ENCODE assay signal across 19 cellular contexts in genomic region chr14:57831981-57832380, GRCh38. TPM values are rescaled to one million over a fixed set of nuclear protein-coding genes. Genes with fewer than 3 reads are reported as not detected.
DNase-seq lines count a peak whose midpoint lies in the region; ATAC-seq, FAIRE-seq and TF ChIP-seq lines count a peak whose summit lies in the region.
"Had no signal": no experiment of that assay in that cellular context is flagged by ENCODE, and none has a peak within 500 bp of the region (broad histone marks: within the 10 kb centered on the region; RNA-seq: fewer than 3 reads in every experiment).

No MANE protein-coding gene starts in this region.

- no peak overlapping the region for H2AK5ac ChIP-seq in mesenchymal stem cell (ENCODE audit: low read length, severe bottlenecking)

- no peak overlapping the region for H3K23ac ChIP-seq in mesenchymal stem cell (ENCODE audit: low read length in 2 of 2)

- H2BK120ac ChIP-seq in mesenchymal stem cell (ENCODE audit: low read depth, low read length): no peak overlapping the region

- peak overlapping the region; percentile 59 for H2AFZ ChIP-seq in Karpas-422 (ENCODE audit: low read length)
- H2AFZ ChIP-seq in mesenchymal stem cell (ENCODE audit: low read depth, low read length): no peak overlapping the region

- no peaks in the 10 kb centered on the region for H3K9me2 ChIP-seq in Karpas-422 (replicated peaks; ENCODE audit: insufficient read depth, low read length)
- H3K9me2 ChIP-seq: SK-N-SH had no signal

- intact Hi-C loops in body of pancreas (cut with DNase I): no loop called here

- no peak overlapping the region for H2BK15ac ChIP-seq in mesenchymal stem cell (ENCODE audit: low read depth, poor library complexity, severe bottlenecking)

- TF ChIP-seq CTCF in bronchial epithelial cell (IDR thresholded peaks at IDR 0.05; ENCODE audit: insufficient read depth, low read length, severe bottlenecking) (no peak), body of pancreas (IDR thresholded peaks at IDR 0.05) (no peak)

- TF ChIP-seq POLR2A in body of pancreas (IDR thresholded peaks at IDR 0.05): no peak

- peak; percentile 50 for ATAC-seq in GM19463 (IDR thresholded peaks at IDR 0.05; ENCODE audit: unreplicated experiment)
- no peak for ATAC-seq in body of pancreas
- ATAC-seq: foreskin keratinocyte, HepG2 had no signal

- no peak overlapping the region for H2BK5ac ChIP-seq in mesenchymal stem cell (ENCODE audit: low read depth, low read length, poor library complexity, severe bottlenecking)

- no peak overlapping the region for H3K27ac ChIP-seq in Karpas-422 (ENCODE audit: low read length)
- peak overlapping the region; percentile 75 for H3K27ac ChIP-seq in mesenchymal stem cell (ENCODE audit: low read length, poor library complexity, severe bottlenecking)
- no peak overlapping the region for H3K27ac ChIP-seq in body of pancreas
- H3K27ac ChIP-seq: foreskin keratinocyte, right atrium auricular region had no signal

- H3K14ac ChIP-seq in mesenchymal stem cell (ENCODE audit: low read length in 2 of 2): no peak overlapping the region

- H4K91ac ChIP-seq in mesenchymal stem cell (ENCODE audit: low read length): no peak overlapping the region

- no peaks in the 10 kb centered on the region for H4K20me1 ChIP-seq in Karpas-422 (ENCODE audit: insufficient read depth, low read depth, low read length)

- WGBS in mesenchymal stem cell: 9% methylated on average over 5 of the region's 5 CpGs
- WGBS in body of pancreas, 2 donors: 15 to 22% methylated on average over 5 of the region's 5 CpGs

- no peaks in the 10 kb centered on the region; the same call in 1 of the 2 replicates for H3K4me1 ChIP-seq in Karpas-422 (ENCODE audit: low read length)
- peaks cover 4% of the 10 kb centered on the region for H3K4me1 ChIP-seq in mesenchymal stem cell (ENCODE audit: control insufficient read depth, insufficient read depth, low read depth, low read length)
- no peaks in the 10 kb centered on the region for H3K4me1 ChIP-seq in body of pancreas
- H3K4me1 ChIP-seq: Caco-2 had no signal

- no peak overlapping the region for H4K8ac ChIP-seq in mesenchymal stem cell (ENCODE audit: low read length)

- no peaks in the 10 kb centered on the region for H3K79me1 ChIP-seq in mesenchymal stem cell (replicated peaks; ENCODE audit: low read length, poor library complexity, severe bottlenecking)

- no peaks in the 10 kb centered on the region for H3K9me3 ChIP-seq in Karpas-422 (ENCODE audit: low read length)
- no peaks in the 10 kb centered on the region for H3K9me3 ChIP-seq in mesenchymal stem cell (ENCODE audit: control insufficient read depth, low read length)
- H3K9me3 ChIP-seq in body of pancreas: no peaks in the 10 kb centered on the region
- H3K9me3 ChIP-seq: Caco-2, right atrium auricular region, SK-N-SH had no signal

- no peaks in the 10 kb centered on the region for H3K36me3 ChIP-seq in Karpas-422 (ENCODE audit: insufficient read depth, low read length)
- no peaks in the 10 kb centered on the region for H3K36me3 ChIP-seq in bronchial epithelial cell (ENCODE audit: control insufficient read depth, insufficient read depth, low read length)
- no peaks in the 10 kb centered on the region for H3K36me3 ChIP-seq in mesenchymal stem cell (ENCODE audit: control insufficient read depth in 1 of 2, insufficient read depth in 2 of 2, low read depth in 1 of 2, low read length in 2 of 2)
- no peaks in the 10 kb centered on the region for H3K36me3 ChIP-seq in body of pancreas (replicated peaks in 1 of 2; ENCODE audit: insufficient read depth in 1 of 2, low read depth in 2 of 2)
- H3K36me3 ChIP-seq: right atrium auricular region had no signal

- no peak overlapping the region for H3K4ac ChIP-seq in mesenchymal stem cell (ENCODE audit: low read depth in 1 of 2, low read length in 2 of 2)

- no peak overlapping the region for H3K4me2 ChIP-seq in Karpas-422 (ENCODE audit: low read depth, low read length, poor library complexity, severe bottlenecking)
- no peak overlapping the region for H3K4me2 ChIP-seq in mesenchymal stem cell (ENCODE audit: low read length, poor library complexity, severe bottlenecking)
- H3K4me2 ChIP-seq: SK-N-SH had no signal

- H3K79me2 ChIP-seq in Karpas-422 (ENCODE audit: low read length): no peaks in the 10 kb centered on the region

- no peak for FAIRE-seq in bronchial epithelial cell (lab: Jason Lieb, UNC)
- FAIRE-seq: HepG2, TTC549 had no signal

- no peak overlapping the region for H2BK12ac ChIP-seq in mesenchymal stem cell (ENCODE audit: low read length in 2 of 2)

- no peak overlapping the region for H3K4me3 ChIP-seq in Karpas-422 (ENCODE audit: low read length)
- no peak overlapping the region for H3K4me3 ChIP-seq in bronchial epithelial cell (ENCODE audit: low read depth, low read length)
- H3K4me3 ChIP-seq in mesenchymal stem cell (ENCODE audit: insufficient read depth in 1 of 2, low read depth in 1 of 2, low read length in 2 of 2): no peak overlapping the region
- H3K4me3 ChIP-seq in body of pancreas: no peak overlapping the region
- H3K4me3 ChIP-seq: right atrium auricular region had no signal

- no peak overlapping the region for H3K9ac ChIP-seq in Karpas-422 (ENCODE audit: low read length)
- peak overlapping the region; percentile 64 for H3K9ac ChIP-seq in mesenchymal stem cell (ENCODE audit: low read length)
- H3K9ac ChIP-seq: SK-N-SH had no signal

- peak; percentile 79 for DNase-seq in Karpas-422
- DNase-seq in bronchial epithelial cell (ENCODE audit: low read depth): peak; percentile 35
- no peak for DNase-seq in mesenchymal stem cell
- DNase-seq in NCI-H2171 treated with DMSO at 0.1 percent for 48 hours (lab: John Stamatoyannopoulos, UW): no peak
- no peak for DNase-seq in activated CD8-positive, alpha-beta memory T cell treated with anti-CD3 and anti-CD28 coated beads, Interleukin-2, amount 50 U/mL, for 48 hours
- DNase-seq in body of pancreas: no peak
- no peak for DNase-seq in activated CD8-positive, alpha-beta memory T cell treated with anti-CD3 and anti-CD28 coated beads for 24 hours
- DNase-seq: activated CD4-positive, alpha-beta T cell treated with anti-CD3 and anti-CD28 coated beads, Interleukin-2, amount 50 U/mL, for 4 hours; Caco-2; foreskin keratinocyte; GF-D8; immature natural killer cell; NCI-H1092 treated with DMSO at 0.1 percent for 48 hours; SK-N-SH had no signal

- no peaks in the 10 kb centered on the region for H3K27me3 ChIP-seq in Karpas-422 (ENCODE audit: low read length)
- H3K27me3 ChIP-seq in bronchial epithelial cell (ENCODE audit: control insufficient read depth, insufficient read depth, low read length): no peaks in the 10 kb centered on the region
- H3K27me3 ChIP-seq in mesenchymal stem cell (ENCODE audit: control insufficient read depth in 1 of 2, insufficient read depth in 1 of 2, low read length in 2 of 2): no peaks in the 10 kb centered on the region
- H3K27me3 ChIP-seq in body of pancreas: no peaks in the 10 kb centered on the region
- H3K27me3 ChIP-seq: foreskin keratinocyte, right atrium auricular region had no signal

- no peak overlapping the region for H3K18ac ChIP-seq in mesenchymal stem cell (ENCODE audit: low read depth in 1 of 2, low read length in 2 of 2)

RNA-seq across cellular contexts. Expression of gene SLC35F4, which starts 33.9 kb away (rescaled TPM):
- total RNA-seq in Karpas-422 (2014; rRNA removed; shearing (Covaris generic); ENCODE audit: low replicate concordance): not detected in 2 replicates
- not detected in 2 replicates for total RNA-seq in bronchial epithelial cell
- polyA plus RNA-seq in mesenchymal stem cell (2013, experiment 1 of 2): not detected
- polyA plus RNA-seq in mesenchymal stem cell (2013, experiment 2 of 2): not detected
- not detected for total RNA-seq in body of pancreas
- total RNA-seq: Caco-2, foreskin keratinocyte, HepG2, right atrium auricular region, subcutaneous adipose tissue had no signal
- polyA plus RNA-seq: foreskin keratinocyte, HepG2, immature natural killer cell, SK-N-SH had no signal

Comparison
In these comparisons a context has a peak if more than half of its experiments do, and no peak if none do; other contexts are left out.
1. DNase-seq: peak in Karpas-422 (single experiment) and bronchial epithelial cell (single experiment); none in mesenchymal stem cell (single experiment), NCI-H2171 treated with DMSO at 0.1 percent for 48 hours (single experiment), activated CD8-positive, alpha-beta memory T cell treated with anti-CD3 and anti-CD28 coated beads, Interleukin-2, amount 50 U/mL, for 48 hours (single experiment), body of pancreas (0 of 4) and activated CD8-positive, alpha-beta memory T cell treated with anti-CD3 and anti-CD28 coated beads for 24 hours (single experiment).